ENCODE assay signal across 1 cellular context in the genomic region with DNA sequence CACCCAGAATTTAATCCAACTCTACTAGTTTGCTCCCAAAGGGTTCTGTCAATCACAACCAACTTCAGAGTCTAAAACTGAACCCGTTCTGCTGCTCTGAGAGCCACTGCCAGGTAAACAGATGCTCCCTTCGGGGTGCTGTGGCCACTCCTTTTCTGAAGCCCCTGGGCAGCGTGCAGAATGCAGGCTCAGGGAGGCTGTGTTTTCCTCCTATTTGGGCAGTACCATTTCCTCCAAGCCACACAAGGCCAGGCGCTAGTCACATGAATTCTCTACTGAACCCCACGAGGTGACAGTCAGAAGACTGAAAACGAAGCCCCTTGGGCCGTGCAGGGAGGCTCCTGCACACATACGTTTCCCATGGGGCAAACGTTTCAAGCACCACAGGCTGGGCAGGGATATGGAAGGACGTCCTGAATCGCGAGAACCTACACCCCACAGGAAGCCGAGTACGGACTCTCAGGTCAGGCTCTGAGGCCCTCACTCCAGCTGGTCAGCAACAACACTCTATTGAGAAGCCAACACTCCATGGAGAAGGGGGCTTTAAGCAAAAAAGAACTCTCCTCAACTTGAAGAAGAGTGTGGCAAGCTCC.
TF ChIP-seq lines count a peak whose summit lies in the region.

No MANE protein-coding gene starts in this region.

TF ChIP-seq in HepG2, 621 proteins besides CTCF, POLR2A, EP300 and RAD21:
- TF ChIP-seq RBM22 (optimal IDR thresholded peaks at IDR 0.05; ENCODE audit: low read length) (peak; percentile 81), EZH2 (conservative IDR thresholded peaks at IDR 0.05; ENCODE audit: low read depth, low read length) (no peak)
